Comparison of ENCODE assay signal across 20 cellular contexts in genomic region chr17:73640691-73641090, GRCh38.
"Had no signal": no experiment of that assay in that cellular context is flagged by ENCODE, and none has a peak within 500 bp of the region (broad histone marks: within the 10 kb centered on the region; RNA-seq: fewer than 3 reads in every experiment).

No MANE protein-coding gene starts in this region.

- H3K9me3 Mint-ChIP-seq: activated naive CD4-positive, alpha-beta T cell treated with anti-CD3 and anti-CD28 coated beads, Interleukin-2, amount 50 U/mL, for 72 hours; dendritic cell treated with granulocyte-macrophage colony-stimulating factor and Interleukin-4, amounts not matched to agents 40 ng/mL and 50 ng/mL, for 4 days; effector memory CD8-positive, alpha-beta T cell; mesothelial cell of epicardium; T-cell had no signal

- FAIRE-seq: frontal cortex, small intestine had no signal

- H3K27ac ChIP-seq: brain microvascular endothelial cell, epithelial cell of prostate, heart right ventricle, lower lobe of right lung, SK-N-MC had no signal

- H3K36me3 Mint-ChIP-seq: activated naive CD4-positive, alpha-beta T cell treated with anti-CD3 and anti-CD28 coated beads, Interleukin-2, amount 50 U/mL, for 72 hours; mesothelial cell of epicardium; T-cell had no signal

- H3K27ac Mint-ChIP-seq: activated naive CD4-positive, alpha-beta T cell treated with anti-CD3 and anti-CD28 coated beads, Interleukin-2, amount 50 U/mL, for 72 hours; dendritic cell treated with granulocyte-macrophage colony-stimulating factor and Interleukin-4, amounts not matched to agents 40 ng/mL and 50 ng/mL, for 4 days; effector memory CD8-positive, alpha-beta T cell; mesothelial cell of epicardium; T-cell had no signal

- H3K9me3 ChIP-seq: heart right ventricle, lower lobe of right lung had no signal

- ATAC-seq: activated CD4-positive, CD25-positive, alpha-beta regulatory T cell treated with anti-CD3 and anti-CD28 coated beads, Interleukin-2, amount 50 U/mL, for 24 hours; activated naive CD4-positive, alpha-beta T cell treated with anti-CD3 and anti-CD28 coated beads, Interleukin-2, amount 50 U/mL, for 72 hours; effector memory CD8-positive, alpha-beta T cell; heart right ventricle; lower lobe of right lung; T-cell had no signal

- H3K36me3 ChIP-seq: brain microvascular endothelial cell, heart right ventricle, lower lobe of right lung had no signal

- H3K4me3 Mint-ChIP-seq: dendritic cell treated with granulocyte-macrophage colony-stimulating factor and Interleukin-4, amounts not matched to agents 40 ng/mL and 50 ng/mL, for 4 days; effector memory CD8-positive, alpha-beta T cell; mesothelial cell of epicardium had no signal

- DNase-seq: activated CD4-positive, alpha-beta T cell treated with anti-CD3 and anti-CD28 coated beads, Interleukin-2, amount 50 U/mL, for 1 hour; activated gamma-delta T cell; amygdala; brain microvascular endothelial cell; effector memory CD8-positive, alpha-beta T cell; heart right ventricle; lower lobe of right lung; small intestine; stimulated activated CD4-positive, alpha-beta T cell treated with anti-CD3 and anti-CD28 coated beads, Interleukin-4, amount 100 ng/mL, for 24 hours; stimulated activated naive CD4-positive, alpha-beta T cell treated with Interleukin-2 at 50 U/mL for 16 hours; substantia nigra; T-helper 9 cell had no signal

- H3K4me3 ChIP-seq: heart right ventricle, lower lobe of right lung, SK-N-MC had no signal
